Comparison of ENCODE assay signal across 9 cellular contexts in the genomic region with DNA sequence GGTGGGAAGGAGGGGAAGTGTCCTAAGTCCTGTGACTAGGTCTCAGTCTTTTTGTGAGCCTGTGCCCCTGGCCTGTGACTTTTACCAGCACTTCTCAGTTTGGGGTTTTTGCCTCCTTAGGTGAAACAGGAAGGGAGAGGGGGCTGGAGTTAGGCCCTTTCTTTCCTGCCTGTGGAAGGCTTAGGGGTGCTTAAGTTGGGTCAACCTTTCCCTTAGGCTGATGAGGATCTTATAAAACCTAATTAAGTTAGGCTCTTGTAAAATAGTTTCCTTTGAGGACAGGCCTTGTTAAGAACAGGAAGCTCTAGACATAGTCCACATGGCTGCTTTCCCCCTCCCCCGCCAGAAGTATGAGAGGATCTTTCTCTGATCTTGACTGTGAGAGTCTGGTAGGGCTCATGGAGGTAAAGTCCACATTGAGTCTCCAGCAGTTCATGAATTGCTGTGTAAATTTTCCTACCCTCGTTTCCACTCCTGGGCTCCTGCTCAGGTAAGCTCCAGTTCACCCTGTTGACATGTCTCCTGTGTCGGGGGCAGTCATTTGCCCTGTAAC. TPM values are rescaled to one million over a fixed set of nuclear protein-coding genes. Genes with fewer than 3 reads are reported as not detected.
DNase-seq lines count a peak whose midpoint lies in the region; ATAC-seq and TF ChIP-seq lines count a peak whose summit lies in the region.
"Had no signal": no experiment of that assay in that cellular context is flagged by ENCODE, and none has a peak within 500 bp of the region (broad histone marks: within the 10 kb centered on the region; RNA-seq: fewer than 3 reads in every experiment).

No MANE protein-coding gene starts in this region.

- dilution Hi-C loops in mammary epithelial cell (cut with HindIII; ENCODE audit: low sequenced_read_pairs) = no loop called here

- no TSS peak for BruUV-seq in Calu3 (replicated peaks; lab: Mats Ljungman, UMichigan)
- no TSS peak for BruUV-seq in mammary epithelial cell (replicated peaks; lab: Mats Ljungman, UMichigan)

- in situ Hi-C loops in mammary epithelial cell (cut with MboI; ENCODE audit: low sequenced_read_pairs in 2 of 2) = no loop called here

- H3K4me2 ChIP-seq in mammary epithelial cell (ENCODE audit: insufficient read depth, low read depth, low read length) = no peak overlapping the region

- no peak overlapping the region for H3K9ac ChIP-seq in HUES48 (ENCODE audit: low read depth, low read length)
- no peak overlapping the region for H3K9ac ChIP-seq in mammary epithelial cell (ENCODE audit: insufficient read depth, low read length)

- CTCF ChIA-PET in Calu3 (lab: Charles Lee) = interaction anchor here (1.1 to 1.3 kb wide), 2 partner anchors 9 to 18 kb away, joined by 3 to 6 read pairs; no protein-coding TSS in a partner anchor
- CTCF ChIA-PET in mammary epithelial cell (lab: Charles Lee; ENCODE audit: low non-redundant PET) = no interaction called here

- H3K27me3 ChIP-seq in HUES48 (ENCODE audit: control insufficient read depth, insufficient read depth, low read length) (no peaks in the 10 kb centered on the region), dorsolateral prefrontal cortex (no peaks in the 10 kb centered on the region), mammary epithelial cell (ENCODE audit: insufficient read depth, low read length) (no peaks in the 10 kb centered on the region)

- H3K4me1 ChIP-seq in HUES48 (ENCODE audit: control insufficient read depth, insufficient read depth, low read length) (peaks cover 20% of the 10 kb centered on the region), mammary epithelial cell (ENCODE audit: insufficient read depth, low read length) (peaks cover 2% of the 10 kb centered on the region)

- peak; percentile 75 for DNase-seq in SKM-1 (lab: John Stamatoyannopoulos, UW; ENCODE audit: unreplicated experiment)
- peak; percentile 29 for DNase-seq in stimulated activated CD4-positive, alpha-beta T cell treated with anti-CD3 and anti-CD28 coated beads, Interleukin-4, amount 100 ng/mL, for 1 hour
- no peak for DNase-seq in Calu3
- DNase-seq in dorsolateral prefrontal cortex = no peak
- no peak for DNase-seq in mammary epithelial cell

- H3K4me3 Mint-ChIP-seq in dendritic cell treated with granulocyte-macrophage colony-stimulating factor and Interleukin-4, amounts not matched to agents 40 ng/mL and 50 ng/mL, for 4 days = no peak overlapping the region
- H3K4me3 Mint-ChIP-seq in Calu3 (ENCODE audit: low read depth, unreplicated experiment) = no peak overlapping the region

- H2AFZ ChIP-seq in mammary epithelial cell (ENCODE audit: low read depth, low read length) = no peak overlapping the region

- peaks cover 24% of the 10 kb centered on the region for H3K36me3 Mint-ChIP-seq in dendritic cell treated with granulocyte-macrophage colony-stimulating factor and Interleukin-4, amounts not matched to agents 40 ng/mL and 50 ng/mL, for 4 days (ENCODE audit: low read depth)
- H3K36me3 Mint-ChIP-seq in Calu3 (ENCODE audit: insufficient read depth, unreplicated experiment) = peaks cover 3% of the 10 kb centered on the region

- H3K4me3 ChIP-seq in HUES48 (ENCODE audit: low read depth, low read length) = no peak overlapping the region
- H3K4me3 ChIP-seq in dorsolateral prefrontal cortex = no peak overlapping the region
- no peak overlapping the region for H3K4me3 ChIP-seq in mammary epithelial cell (replicated peaks in 1 of 3; ENCODE audit: insufficient read depth in 1 of 3, low read depth in 2 of 3, low read length in 3 of 3)

- ATAC-seq in GM18867 (IDR thresholded peaks at IDR 0.05; ENCODE audit: unreplicated experiment) = no peak
- ATAC-seq: HCT116 had no signal

- H3K79me2 ChIP-seq in mammary epithelial cell (ENCODE audit: insufficient read depth, low read length) = no peaks in the 10 kb centered on the region

- WGBS in mammary epithelial cell (ENCODE audit: low coverage, missing lambda C conversion rate) = 69% methylated on average over 3 of the region's 3 CpGs

- intact Hi-C loops in dendritic cell treated with granulocyte-macrophage colony-stimulating factor and Interleukin-4, amounts not matched to agents 40 ng/mL and 50 ng/mL, for 4 days (cut with micrococcal nuclease) = no loop called here
- intact Hi-C loops in Calu3 (cut with micrococcal nuclease; ENCODE audit: unreplicated experiment) (no loop called here), dorsolateral prefrontal cortex (cut with DNase I) (no loop called here), mammary epithelial cell (cut with micrococcal nuclease) (no loop called here)

- TF ChIP-seq CTCF in Calu3 (IDR thresholded peaks at IDR 0.05; ENCODE audit: unreplicated experiment) (no peak), dorsolateral prefrontal cortex (IDR thresholded peaks at IDR 0.05 in 54 of 56, conservative IDR thresholded peaks at IDR 0.05 in 2 of 56; ENCODE audit: low read depth in 1 of 56, partially characterized antibody in 56 of 56) (no peak), mammary epithelial cell (conservative IDR thresholded peaks at IDR 0.05 in 1 of 2, IDR thresholded peaks at IDR 0.05 in 1 of 2; ENCODE audit: extremely low read depth in 1 of 2, insufficient read depth in 1 of 2, low read depth in 1 of 2, low read length in 2 of 2) (no peak)

- no peaks in the 10 kb centered on the region for H3K9me3 Mint-ChIP-seq in dendritic cell treated with granulocyte-macrophage colony-stimulating factor and Interleukin-4, amounts not matched to agents 40 ng/mL and 50 ng/mL, for 4 days
- no peaks in the 10 kb centered on the region for H3K9me3 Mint-ChIP-seq in Calu3 (ENCODE audit: low read depth, unreplicated experiment)

- peaks cover 31% of the 10 kb centered on the region for H3K4me1 Mint-ChIP-seq in dendritic cell treated with granulocyte-macrophage colony-stimulating factor and Interleukin-4, amounts not matched to agents 40 ng/mL and 50 ng/mL, for 4 days (ENCODE audit: low read depth)
- peaks cover 5% of the 10 kb centered on the region for H3K4me1 Mint-ChIP-seq in Calu3 (ENCODE audit: low read depth, unreplicated experiment)

- no peaks in the 10 kb centered on the region for H3K27me3 Mint-ChIP-seq in dendritic cell treated with granulocyte-macrophage colony-stimulating factor and Interleukin-4, amounts not matched to agents 40 ng/mL and 50 ng/mL, for 4 days
- H3K27me3 Mint-ChIP-seq in Calu3 (ENCODE audit: unreplicated experiment) = no peaks in the 10 kb centered on the region

- no peaks in the 10 kb centered on the region for H4K20me1 ChIP-seq in mammary epithelial cell (ENCODE audit: insufficient read depth, low read length)

- H3K9me3 ChIP-seq in HUES48 (ENCODE audit: control insufficient read depth, insufficient read depth, low read length) = no peaks in the 10 kb centered on the region
- no peaks in the 10 kb centered on the region for H3K9me3 ChIP-seq in mammary epithelial cell (replicated peaks; ENCODE audit: insufficient read depth, low read length)

- peak overlapping the region; percentile 78 for H3K27ac Mint-ChIP-seq in dendritic cell treated with granulocyte-macrophage colony-stimulating factor and Interleukin-4, amounts not matched to agents 40 ng/mL and 50 ng/mL, for 4 days
- H3K27ac Mint-ChIP-seq in Calu3 (ENCODE audit: unreplicated experiment) = no peak overlapping the region

- peak overlapping the region; percentile 64 for H3K27ac ChIP-seq in HUES48 (ENCODE audit: low read depth, low read length)
- H3K27ac ChIP-seq in dorsolateral prefrontal cortex = no peak overlapping the region
- H3K27ac ChIP-seq in mammary epithelial cell (ENCODE audit: insufficient read depth, low read depth, low read length) = no peak overlapping the region

- no peaks in the 10 kb centered on the region for H3K36me3 ChIP-seq in HUES48 (ENCODE audit: control insufficient read depth, insufficient read depth, low read length)
- H3K36me3 ChIP-seq in mammary epithelial cell (ENCODE audit: insufficient read depth, low read length) = no peaks in the 10 kb centered on the region

RNA-seq across cellular contexts. Expression of a gene that starts 17.0 kb away (rescaled TPM):
- 26.0 and 31.6 TPM in 2 replicates for total RNA-seq in Calu3 (2022)
- 10 to 100 TPM; 10.7 to 42.2 (median 23.0) TPM for total RNA-seq in dorsolateral prefrontal cortex
- 10 to 100 TPM; 11.1 to 13.8 TPM for total RNA-seq in mammary epithelial cell
- 4.0 TPM for polyA plus RNA-seq in mammary epithelial cell
- polyA minus RNA-seq in mammary epithelial cell = not detected

RNA-seq across cellular contexts. Expression of a gene that starts 26.0 kb away (rescaled TPM):
- total RNA-seq in Calu3 (2022) (15.9 and 18.2 TPM in 2 replicates), dorsolateral prefrontal cortex (10 to 100 TPM in 114 of 120 experiments, 1 to 10 TPM in 6; 7.3 to 19.3 (median 12.6) TPM), mammary epithelial cell (1 to 10 TPM; 6.2 to 8.7 TPM)
- polyA plus RNA-seq in mammary epithelial cell = 1.2 TPM
- 4.3 TPM for polyA minus RNA-seq in mammary epithelial cell

Comparison
In these comparisons a context has a peak if more than half of its experiments do, and no peak if none do; other contexts are left out.
1. DNase-seq: peak in SKM-1 (single experiment) and stimulated activated CD4-positive, alpha-beta T cell treated with anti-CD3 and anti-CD28 coated beads, Interleukin-4, amount 100 ng/mL, for 1 hour (single experiment); none in Calu3 (single experiment), dorsolateral prefrontal cortex (0 of 10) and mammary epithelial cell (single experiment).